Comparison of ENCODE assay signal across 9 cellular contexts in genomic region chr12:108734200-108734906, GRCh38. TPM values are rescaled to one million over a fixed set of nuclear protein-coding genes. Genes with fewer than 3 reads are reported as not detected.
A peak's percentile ranks its signal among the peaks of the same experiment; 100 is the strongest.
DNase-seq lines count a peak whose midpoint lies in the region; ATAC-seq and TF ChIP-seq lines count a peak whose summit lies in the region.
"Had no signal": no experiment of that assay in that cellular context is flagged by ENCODE, and none has a peak within 500 bp of the region (broad histone marks: within the 10 kb centered on the region; RNA-seq: fewer than 3 reads in every experiment).

No MANE protein-coding gene starts in this region.

- no peaks in the 10 kb centered on the region for H3K36me3 Mint-ChIP-seq in glutamatergic neuron (ENCODE audit: unreplicated experiment)
- H3K36me3 Mint-ChIP-seq: activated naive CD8-positive, alpha-beta T cell had no signal

- peaks cover 4% of the 10 kb centered on the region for H3K4me1 Mint-ChIP-seq in glutamatergic neuron (ENCODE audit: low read depth, unreplicated experiment)

- peak; percentile 15 for DNase-seq in stimulated activated CD4-positive, alpha-beta T cell treated with anti-CD3 and anti-CD28 coated beads, Interleukin-15, amount 100 ng/mL, for 24 hours
- DNase-seq in stimulated activated CD4-positive, alpha-beta T cell treated with anti-CD3 and anti-CD28 coated beads, Interleukin-4, amount 100 ng/mL, for 4 hours: no peak
- DNase-seq in RPMI7951 (ENCODE audit: low read depth) (peak; percentile 86), epithelial cell of proximal tubule (ENCODE audit: low read depth) (peak; percentile 97), retinal pigment epithelial cell (ENCODE audit: low read depth) (peak; percentile 77), glutamatergic neuron (no peak)

- no peak overlapping the region for H3K4me3 Mint-ChIP-seq in glutamatergic neuron (ENCODE audit: unreplicated experiment)
- H3K4me3 Mint-ChIP-seq: activated naive CD8-positive, alpha-beta T cell had no signal

- ATAC-seq in HG03097 (IDR thresholded peaks at IDR 0.05; ENCODE audit: low FRiP score, unreplicated experiment) (no peak), HG03135 (IDR thresholded peaks at IDR 0.05; ENCODE audit: unreplicated experiment) (no peak)

- H3K4me3 ChIP-seq in epithelial cell of proximal tubule (ENCODE audit: low read depth, low read length) (no peak overlapping the region), retinal pigment epithelial cell (ENCODE audit: low read length) (no peak overlapping the region)

- no peak overlapping the region for H3K27ac Mint-ChIP-seq in glutamatergic neuron (ENCODE audit: unreplicated experiment)
- H3K27ac Mint-ChIP-seq: activated naive CD8-positive, alpha-beta T cell had no signal

- H3K9me3 Mint-ChIP-seq in glutamatergic neuron (ENCODE audit: unreplicated experiment): peaks cover 13% of the 10 kb centered on the region

- peaks cover 7% of the 10 kb centered on the region for H3K27me3 Mint-ChIP-seq in glutamatergic neuron (ENCODE audit: unreplicated experiment)
- H3K27me3 Mint-ChIP-seq: activated naive CD8-positive, alpha-beta T cell had no signal

- TF ChIP-seq CTCF in epithelial cell of proximal tubule (conservative IDR thresholded peaks at IDR 0.05; ENCODE audit: low read depth, low read length): no peak
- TF ChIP-seq CTCF in retinal pigment epithelial cell (conservative IDR thresholded peaks at IDR 0.05; ENCODE audit: low read depth, low read length): no peak
- TF ChIP-seq CTCF in glutamatergic neuron (IDR thresholded peaks at IDR 0.05; ENCODE audit: partially characterized antibody, unreplicated experiment): no peak

RNA-seq across cellular contexts. Expression of gene CORO1C, which starts 3.0 kb away (rescaled TPM):
- total RNA-seq in RPMI7951 (2014; rRNA removed; shearing (Covaris generic)): 84.3 and 91.2 TPM in 2 replicates
- 152 and 157 TPM in 2 replicates for total RNA-seq in epithelial cell of proximal tubule
- 285 TPM for total RNA-seq in glutamatergic neuron (ENCODE audit: unreplicated experiment)

Comparison
In these comparisons a context has a peak if more than half of its experiments do, and no peak if none do; other contexts are left out.
1. DNase-seq: peak in stimulated activated CD4-positive, alpha-beta T cell treated with anti-CD3 and anti-CD28 coated beads, Interleukin-15, amount 100 ng/mL, for 24 hours (single experiment), RPMI7951 (single experiment), epithelial cell of proximal tubule (single experiment) and retinal pigment epithelial cell (single experiment); none in stimulated activated CD4-positive, alpha-beta T cell treated with anti-CD3 and anti-CD28 coated beads, Interleukin-4, amount 100 ng/mL, for 4 hours (0 of 2) and glutamatergic neuron (single experiment).